ENCODE assay signal across 1 cellular context in the genomic region with DNA sequence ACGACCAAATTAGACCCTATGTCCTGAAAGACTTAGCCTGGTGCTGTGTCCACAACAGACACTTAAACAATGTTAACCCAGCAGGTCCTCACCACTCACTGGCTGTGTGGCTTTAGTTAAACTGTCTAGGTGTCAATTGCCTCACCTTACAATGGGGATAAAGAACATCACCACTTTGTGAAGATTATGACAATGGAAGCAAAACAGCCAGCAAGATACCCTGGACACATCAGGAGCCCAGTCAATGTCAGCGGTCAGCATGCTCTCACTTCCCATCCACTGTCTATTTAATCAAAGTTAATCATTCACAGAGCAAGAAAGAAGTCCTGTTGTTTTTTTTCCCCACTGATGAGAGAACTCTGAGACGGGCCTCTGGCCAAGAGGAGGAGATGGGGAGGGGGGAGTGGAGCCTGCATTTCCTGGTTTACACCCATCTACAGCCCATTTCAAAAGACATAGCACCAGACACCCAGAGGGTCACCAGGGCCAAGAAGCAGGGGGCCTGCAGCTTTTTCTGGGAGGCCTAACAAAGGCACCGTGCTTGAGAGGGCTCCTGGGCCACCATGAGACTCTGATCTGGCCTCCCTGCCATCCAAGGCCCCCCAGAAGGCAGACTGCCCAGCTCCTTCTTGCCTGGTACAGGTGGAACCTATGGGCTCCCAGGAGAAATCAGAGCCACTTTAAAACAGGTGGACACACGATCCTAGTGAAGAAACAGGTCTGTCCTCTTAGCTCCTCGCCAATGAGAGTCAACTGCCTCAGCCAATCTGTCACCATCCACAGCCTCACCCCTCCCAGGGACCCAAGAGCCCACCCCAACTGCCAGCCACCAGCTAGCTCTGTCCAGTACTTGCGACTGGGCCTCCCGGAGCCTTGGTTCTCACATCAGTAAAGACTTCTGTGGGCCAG.
TF ChIP-seq lines count a peak whose summit lies in the region.

No MANE protein-coding gene starts in this region.

TF ChIP-seq in SK-N-SH treated with all-trans-retinoic acid at 6 μM for 48 hours, 23 proteins besides CTCF, POLR2A, EP300 and RAD21 (continued from another document):
- TF ChIP-seq, protein P1, sequence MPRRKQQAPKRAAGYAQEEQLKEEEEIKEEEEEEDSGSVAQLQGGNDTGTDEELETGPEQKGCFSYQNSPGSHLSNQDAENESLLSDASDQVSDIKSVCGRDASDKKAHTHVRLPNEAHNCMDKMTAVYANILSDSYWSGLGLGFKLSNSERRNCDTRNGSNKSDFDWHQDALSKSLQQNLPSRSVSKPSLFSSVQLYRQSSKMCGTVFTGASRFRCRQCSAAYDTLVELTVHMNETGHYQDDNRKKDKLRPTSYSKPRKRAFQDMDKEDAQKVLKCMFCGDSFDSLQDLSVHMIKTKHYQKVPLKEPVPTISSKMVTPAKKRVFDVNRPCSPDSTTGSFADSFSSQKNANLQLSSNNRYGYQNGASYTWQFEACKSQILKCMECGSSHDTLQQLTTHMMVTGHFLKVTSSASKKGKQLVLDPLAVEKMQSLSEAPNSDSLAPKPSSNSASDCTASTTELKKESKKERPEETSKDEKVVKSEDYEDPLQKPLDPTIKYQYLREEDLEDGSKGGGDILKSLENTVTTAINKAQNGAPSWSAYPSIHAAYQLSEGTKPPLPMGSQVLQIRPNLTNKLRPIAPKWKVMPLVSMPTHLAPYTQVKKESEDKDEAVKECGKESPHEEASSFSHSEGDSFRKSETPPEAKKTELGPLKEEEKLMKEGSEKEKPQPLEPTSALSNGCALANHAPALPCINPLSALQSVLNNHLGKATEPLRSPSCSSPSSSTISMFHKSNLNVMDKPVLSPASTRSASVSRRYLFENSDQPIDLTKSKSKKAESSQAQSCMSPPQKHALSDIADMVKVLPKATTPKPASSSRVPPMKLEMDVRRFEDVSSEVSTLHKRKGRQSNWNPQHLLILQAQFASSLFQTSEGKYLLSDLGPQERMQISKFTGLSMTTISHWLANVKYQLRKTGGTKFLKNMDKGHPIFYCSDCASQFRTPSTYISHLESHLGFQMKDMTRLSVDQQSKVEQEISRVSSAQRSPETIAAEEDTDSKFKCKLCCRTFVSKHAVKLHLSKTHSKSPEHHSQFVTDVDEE (CRISPR knock-in tag; IDR thresholded peaks at IDR 0.05), result 0 out of 2 replicates have a peak, but pooled peaks have one; percentile 14
